In the genomic region with DNA sequence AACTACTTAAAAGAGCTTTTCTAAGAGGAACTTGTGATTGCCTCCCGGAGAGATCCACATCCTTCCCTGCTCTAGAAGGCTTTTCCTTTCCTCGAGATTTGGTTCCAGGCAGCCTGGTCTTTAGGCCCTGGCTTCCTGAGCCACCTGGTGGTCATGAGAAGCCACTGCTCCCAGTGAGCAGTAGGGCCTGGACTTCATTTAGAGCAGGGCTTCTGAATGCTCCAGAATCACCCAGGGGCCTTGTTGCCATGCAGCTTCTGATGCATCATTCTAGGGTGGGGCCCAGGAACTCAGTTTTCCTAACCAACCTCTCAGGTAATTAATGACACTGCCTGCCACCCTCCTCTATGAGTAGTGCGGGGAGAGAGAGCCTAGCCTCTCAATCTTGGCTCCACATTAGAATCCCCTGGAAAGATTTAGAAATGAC, we compare ENCODE assay signal across 1 cellular context.
TF ChIP-seq lines count a peak whose summit lies in the region.

No MANE protein-coding gene starts in this region.

TF ChIP-seq in GM23338, 12 proteins besides CTCF, POLR2A, EP300 and RAD21 (continued from another document):
- TF ChIP-seq, protein P1, sequence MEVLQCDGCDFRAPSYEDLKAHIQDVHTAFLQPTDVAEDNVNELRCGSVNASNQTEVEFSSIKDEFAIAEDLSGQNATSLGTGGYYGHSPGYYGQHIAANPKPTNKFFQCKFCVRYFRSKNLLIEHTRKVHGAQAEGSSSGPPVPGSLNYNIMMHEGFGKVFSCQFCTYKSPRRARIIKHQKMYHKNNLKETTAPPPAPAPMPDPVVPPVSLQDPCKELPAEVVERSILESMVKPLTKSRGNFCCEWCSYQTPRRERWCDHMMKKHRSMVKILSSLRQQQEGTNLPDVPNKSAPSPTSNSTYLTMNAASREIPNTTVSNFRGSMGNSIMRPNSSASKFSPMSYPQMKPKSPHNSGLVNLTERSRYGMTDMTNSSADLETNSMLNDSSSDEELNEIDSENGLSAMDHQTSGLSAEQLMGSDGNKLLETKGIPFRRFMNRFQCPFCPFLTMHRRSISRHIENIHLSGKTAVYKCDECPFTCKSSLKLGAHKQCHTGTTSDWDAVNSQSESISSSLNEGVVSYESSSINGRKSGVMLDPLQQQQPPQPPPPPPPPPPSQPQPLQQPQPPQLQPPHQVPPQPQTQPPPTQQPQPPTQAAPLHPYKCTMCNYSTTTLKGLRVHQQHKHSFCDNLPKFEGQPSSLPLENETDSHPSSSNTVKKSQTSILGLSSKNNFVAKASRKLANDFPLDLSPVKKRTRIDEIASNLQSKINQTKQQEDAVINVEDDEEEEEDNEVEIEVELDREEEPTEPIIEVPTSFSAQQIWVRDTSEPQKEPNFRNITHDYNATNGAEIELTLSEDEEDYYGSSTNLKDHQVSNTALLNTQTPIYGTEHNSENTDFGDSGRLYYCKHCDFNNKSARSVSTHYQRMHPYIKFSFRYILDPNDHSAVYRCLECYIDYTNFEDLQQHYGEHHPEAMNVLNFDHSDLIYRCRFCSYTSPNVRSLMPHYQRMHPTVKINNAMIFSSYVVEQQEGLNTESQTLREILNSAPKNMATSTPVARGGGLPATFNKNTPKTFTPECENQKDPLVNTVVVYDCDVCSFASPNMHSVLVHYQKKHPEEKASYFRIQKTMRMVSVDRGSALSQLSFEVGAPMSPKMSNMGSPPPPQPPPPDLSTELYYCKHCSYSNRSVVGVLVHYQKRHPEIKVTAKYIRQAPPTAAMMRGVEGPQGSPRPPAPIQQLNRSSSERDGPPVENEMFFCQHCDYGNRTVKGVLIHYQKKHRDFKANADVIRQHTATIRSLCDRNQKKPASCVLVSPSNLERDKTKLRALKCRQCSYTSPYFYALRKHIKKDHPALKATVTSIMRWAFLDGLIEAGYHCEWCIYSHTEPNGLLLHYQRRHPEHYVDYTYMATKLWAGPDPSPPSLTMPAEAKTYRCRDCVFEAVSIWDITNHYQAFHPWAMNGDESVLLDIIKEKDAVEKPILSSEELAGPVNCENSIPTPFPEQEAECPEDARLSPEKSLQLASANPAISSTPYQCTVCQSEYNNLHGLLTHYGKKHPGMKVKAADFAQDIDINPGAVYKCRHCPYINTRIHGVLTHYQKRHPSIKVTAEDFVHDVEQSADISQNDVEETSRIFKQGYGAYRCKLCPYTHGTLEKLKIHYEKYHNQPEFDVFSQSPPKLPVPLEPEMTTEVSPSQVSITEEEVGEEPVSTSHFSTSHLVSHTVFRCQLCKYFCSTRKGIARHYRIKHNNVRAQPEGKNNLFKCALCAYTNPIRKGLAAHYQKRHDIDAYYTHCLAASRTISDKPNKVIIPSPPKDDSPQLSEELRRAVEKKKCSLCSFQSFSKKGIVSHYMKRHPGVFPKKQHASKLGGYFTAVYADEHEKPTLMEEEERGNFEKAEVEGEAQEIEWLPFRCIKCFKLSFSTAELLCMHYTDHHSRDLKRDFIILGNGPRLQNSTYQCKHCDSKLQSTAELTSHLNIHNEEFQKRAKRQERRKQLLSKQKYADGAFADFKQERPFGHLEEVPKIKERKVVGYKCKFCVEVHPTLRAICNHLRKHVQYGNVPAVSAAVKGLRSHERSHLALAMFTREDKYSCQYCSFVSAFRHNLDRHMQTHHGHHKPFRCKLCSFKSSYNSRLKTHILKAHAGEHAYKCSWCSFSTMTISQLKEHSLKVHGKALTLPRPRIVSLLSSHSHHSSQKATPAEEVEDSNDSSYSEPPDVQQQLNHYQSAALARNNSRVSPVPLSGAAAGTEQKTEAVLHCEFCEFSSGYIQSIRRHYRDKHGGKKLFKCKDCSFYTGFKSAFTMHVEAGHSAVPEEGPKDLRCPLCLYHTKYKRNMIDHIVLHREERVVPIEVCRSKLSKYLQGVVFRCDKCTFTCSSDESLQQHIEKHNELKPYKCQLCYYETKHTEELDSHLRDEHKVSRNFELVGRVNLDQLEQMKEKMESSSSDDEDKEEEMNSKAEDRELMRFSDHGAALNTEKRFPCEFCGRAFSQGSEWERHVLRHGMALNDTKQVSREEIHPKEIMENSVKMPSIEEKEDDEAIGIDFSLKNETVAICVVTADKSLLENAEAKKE (CRISPR knock-in tag; IDR thresholded peaks at IDR 0.05), result 0 out of 2 replicates have a peak, but pooled peaks have one; percentile 34
